ENCODE assay signal across 28 cellular contexts in genomic region chr2:74183878-74184277, GRCh38. TPM values are rescaled to one million over a fixed set of nuclear protein-coding genes. Genes with fewer than 3 reads are reported as not detected.
DNase-seq lines count a peak whose midpoint lies in the region; ATAC-seq and TF ChIP-seq lines count a peak whose summit lies in the region.
"Had no signal": no experiment of that assay in that cellular context is flagged by ENCODE, and none has a peak within 500 bp of the region (broad histone marks: within the 10 kb centered on the region; RNA-seq: fewer than 3 reads in every experiment).

No MANE protein-coding gene starts in this region.

- peak overlapping the region; percentile 90 to 92 for H3K27ac Mint-ChIP-seq in natural killer cell treated with Interleukin-12 subunit alpha and Interleukin-12 subunit beta and Interleukin-15 and Interleukin-18, amount 100 ng/mL, for 72 hours
- H3K27ac Mint-ChIP-seq in natural killer cell (no peak overlapping the region), glutamatergic neuron (ENCODE audit: unreplicated experiment) (peak overlapping the region; percentile 40)
- H3K27ac Mint-ChIP-seq: activated CD8-positive, alpha-beta T cell treated with anti-CD3 and anti-CD28 coated beads, Interleukin-2, amount 10 ng/mL, durations not matched to agents 7 days and 5 days; brain; nephron had no signal

- intact Hi-C loops in natural killer cell (cut with micrococcal nuclease) (no loop called here), OCI-LY7 (cut with micrococcal nuclease; ENCODE audit: unreplicated experiment) (no loop called here), left cardiac atrium (cut with DNase I) (no loop called here)

- H3K79me2 ChIP-seq in OCI-LY7 (ENCODE audit: insufficient read depth, low read depth, low read length) = peaks cover 8% of the 10 kb centered on the region; the same call in 1 of the 2 replicates

- peaks cover 44 to 45% of the 10 kb centered on the region in 2 donors for H3K4me1 Mint-ChIP-seq in natural killer cell treated with Interleukin-12 subunit alpha and Interleukin-12 subunit beta and Interleukin-15 and Interleukin-18, amount 100 ng/mL, for 72 hours (ENCODE audit: low read depth in 2 of 2)
- H3K4me1 Mint-ChIP-seq in natural killer cell (peaks cover 0 to 5% of the 10 kb centered on the region in 2 donors), glutamatergic neuron (ENCODE audit: low read depth, unreplicated experiment) (peaks cover 11% of the 10 kb centered on the region)
- H3K4me1 Mint-ChIP-seq: nephron had no signal

- no peaks in the 10 kb centered on the region for H4K20me1 ChIP-seq in OCI-LY7 (ENCODE audit: insufficient read depth, low read length)

- peaks cover 78% of the 10 kb centered on the region for H3K4me1 ChIP-seq in OCI-LY7 (ENCODE audit: insufficient read depth, low read length, poor library complexity, severe bottlenecking)

- ATAC-seq in natural killer cell treated with Interleukin-12 subunit alpha and Interleukin-12 subunit beta and Interleukin-15 and Interleukin-18, amount 100 ng/mL, for 72 hours = no peak
- no peak for ATAC-seq in natural killer cell
- no peak for ATAC-seq in HG03521 (IDR thresholded peaks at IDR 0.05; ENCODE audit: unreplicated experiment)
- ATAC-seq in left cardiac atrium = no peak
- ATAC-seq: activated CD4-positive, CD25-positive, alpha-beta regulatory T cell treated with anti-CD3 and anti-CD28 coated beads, Interleukin-2, amount 50 U/mL, for 24 hours; activated CD8-positive, alpha-beta T cell treated with anti-CD3 and anti-CD28 coated beads, Interleukin-2, amount 10 ng/mL, durations not matched to agents 7 days and 5 days had no signal

- peak overlapping the region; percentile 42 for H3K4me3 Mint-ChIP-seq in natural killer cell treated with Interleukin-12 subunit alpha and Interleukin-12 subunit beta and Interleukin-15 and Interleukin-18, amount 100 ng/mL, for 72 hours
- H3K4me3 Mint-ChIP-seq in natural killer cell (no peak overlapping the region), glutamatergic neuron (ENCODE audit: unreplicated experiment) (no peak overlapping the region)
- H3K4me3 Mint-ChIP-seq: activated CD8-positive, alpha-beta T cell treated with anti-CD3 and anti-CD28 coated beads, Interleukin-2, amount 10 ng/mL, durations not matched to agents 7 days and 5 days; brain; nephron had no signal

- TF ChIP-seq CTCF in natural killer cell (IDR thresholded peaks at IDR 0.05) (no peak), OCI-LY7 (conservative IDR thresholded peaks at IDR 0.05; ENCODE audit: low read length) (no peak), glutamatergic neuron (IDR thresholded peaks at IDR 0.05; ENCODE audit: partially characterized antibody, unreplicated experiment) (no peak)

- H3K36me3 ChIP-seq in OCI-LY7 (ENCODE audit: insufficient read depth, low read length) = no peaks in the 10 kb centered on the region
- H3K36me3 ChIP-seq: adrenal gland, Peyer's patch, transverse colon had no signal

- no peaks in the 10 kb centered on the region; the same call in 1 of the 2 replicates for H3K9me3 ChIP-seq in OCI-LY7 (ENCODE audit: low read length)
- H3K9me3 ChIP-seq: adrenal gland, Peyer's patch, transverse colon had no signal

- no peaks in the 10 kb centered on the region for H3K9me3 Mint-ChIP-seq in natural killer cell treated with Interleukin-12 subunit alpha and Interleukin-12 subunit beta and Interleukin-15 and Interleukin-18, amount 100 ng/mL, for 72 hours
- no peaks in the 10 kb centered on the region for H3K9me3 Mint-ChIP-seq in natural killer cell
- peaks cover 7% of the 10 kb centered on the region for H3K9me3 Mint-ChIP-seq in glutamatergic neuron (ENCODE audit: unreplicated experiment)
- H3K9me3 Mint-ChIP-seq: brain, nephron had no signal

- H3K4me3 ChIP-seq in OCI-LY7 (ENCODE audit: low read depth, low read length, poor library complexity, severe bottlenecking) = no peak overlapping the region
- H3K4me3 ChIP-seq: adrenal gland, GM23248, Peyer's patch, skin epidermis, transverse colon had no signal

- H2AFZ ChIP-seq in OCI-LY7 (ENCODE audit: low read length) = peak overlapping the region; percentile 56
- H2AFZ ChIP-seq: GM23248 had no signal

- POLR2A ChIA-PET in OCI-LY7 (lab: Charles Lee) = interaction anchor here (0.6 to 2.6 kb wide), 7 partner anchors 8 to 37 kb away, joined by 3 to 20 read pairs (median 4); partner anchors contain the start of gene MTHFD2

- H3K9me2 ChIP-seq in OCI-LY7 (ENCODE audit: insufficient read depth, low read length) = no peaks in the 10 kb centered on the region

- BruUV-seq in OCI-LY7 (replicated peaks; lab: Mats Ljungman, UMichigan) = no TSS peak

- H3K27me3 Mint-ChIP-seq in natural killer cell treated with Interleukin-12 subunit alpha and Interleukin-12 subunit beta and Interleukin-15 and Interleukin-18, amount 100 ng/mL, for 72 hours = no peaks in the 10 kb centered on the region
- no peaks in the 10 kb centered on the region for H3K27me3 Mint-ChIP-seq in natural killer cell (ENCODE audit: low read depth in 2 of 2)
- peaks cover 7% of the 10 kb centered on the region for H3K27me3 Mint-ChIP-seq in glutamatergic neuron (ENCODE audit: unreplicated experiment)

- peak overlapping the region; percentile 13; the same call in 1 of the 2 replicates for H3K4me2 ChIP-seq in OCI-LY7 (ENCODE audit: low read length)

- CTCF ChIA-PET in OCI-LY7 (lab: Charles Lee; ENCODE audit: unreplicated experiment) = no interaction called here

- H3K36me3 Mint-ChIP-seq in natural killer cell treated with Interleukin-12 subunit alpha and Interleukin-12 subunit beta and Interleukin-15 and Interleukin-18, amount 100 ng/mL, for 72 hours = peaks cover 5% of the 10 kb centered on the region
- no peaks in the 10 kb centered on the region for H3K36me3 Mint-ChIP-seq in natural killer cell
- H3K36me3 Mint-ChIP-seq in glutamatergic neuron (ENCODE audit: unreplicated experiment) = no peaks in the 10 kb centered on the region
- H3K36me3 Mint-ChIP-seq: brain had no signal

- no peak for DNase-seq in natural killer cell treated with Interleukin-12 subunit alpha and Interleukin-12 subunit beta and Interleukin-15 and Interleukin-18, amount 100 ng/mL, for 72 hours (ENCODE audit: low spot score)
- DNase-seq in natural killer cell (no peak), OCI-LY7 (ENCODE audit: low spot score) (peak; percentile 30), glutamatergic neuron (no peak), left cardiac atrium (no peak), glomerular visceral epithelial cell (ENCODE audit: extremely low spot score) (no peak)
- DNase-seq: ACHN; activated CD8-positive, alpha-beta T cell treated with anti-CD3 and anti-CD28 coated beads, Interleukin-2, amount 10 ng/mL, durations not matched to agents 7 days and 5 days; activated gamma-delta T cell treated with Interleukin-2 at 50 U/mL for 16 hours; cerebellar nuclear complex; DND-41; GM23248; IMR-90; midbrain; NCI-H1105; NCI-H187 treated with DMSO at 0.1 percent for 48 hours; NCI-H524 treated with DMSO at 0.1 percent for 48 hours; NK-92 treated with Interleukin-12 subunit alpha and Interleukin-12 subunit beta, amount 100 ng/mL, for 24 hours; Peyer's patch; SIG-M5; stimulated activated CD4-positive, alpha-beta T cell treated with anti-CD3 and anti-CD28 coated beads, Interleukin-1b, Interleukin-23, amount 100 ng/mL, for 48 hours; transverse colon had no signal

- peak overlapping the region; percentile 79 for H3K27ac ChIP-seq in OCI-LY7 (ENCODE audit: low read depth, low read length, poor library complexity, severe bottlenecking)
- H3K27ac ChIP-seq: adrenal gland, GM23248, Peyer's patch, transverse colon had no signal

RNA-seq across cellular contexts. Expression of gene MOB1A, which starts 5.2 kb away (rescaled TPM):
- 100 to 1,000 TPM; 167 to 228 TPM for total RNA-seq in natural killer cell treated with Interleukin-12 subunit alpha and Interleukin-12 subunit beta and Interleukin-15 and Interleukin-18, amount 100 ng/mL, for 72 hours
- total RNA-seq in natural killer cell (100 to 1,000 TPM; 211 to 239 (median 222) TPM), OCI-LY7 (2022) (144 and 149 TPM in 2 replicates), glutamatergic neuron (ENCODE audit: unreplicated experiment) (60.5 TPM), left cardiac atrium (10 to 100 TPM; 67.4 to 79.7 TPM)
- 79.1 and 110 TPM in 2 replicates for total RNA-seq in OCI-LY7 (2014; rRNA removed; shearing (Covaris generic))

RNA-seq across cellular contexts. Expression of gene MTHFD2, which starts 14.5 kb away (rescaled TPM):
- total RNA-seq in natural killer cell treated with Interleukin-12 subunit alpha and Interleukin-12 subunit beta and Interleukin-15 and Interleukin-18, amount 100 ng/mL, for 72 hours = 100 to 1,000 TPM; 384 to 480 TPM
- total RNA-seq in natural killer cell (10 to 100 TPM; 28.7 to 41.1 (median 40.5) TPM), OCI-LY7 (2022) (365 and 375 TPM in 2 replicates), glutamatergic neuron (ENCODE audit: unreplicated experiment) (293 TPM), left cardiac atrium (10 to 100 TPM; 21.8 to 33.0 TPM)
- 220 and 250 TPM in 2 replicates for total RNA-seq in OCI-LY7 (2014; rRNA removed; shearing (Covaris generic))

RNA-seq across cellular contexts. Expression of gene BOLA3, which starts 36.2 kb away (rescaled TPM):
- total RNA-seq in natural killer cell treated with Interleukin-12 subunit alpha and Interleukin-12 subunit beta and Interleukin-15 and Interleukin-18, amount 100 ng/mL, for 72 hours = 10 to 100 TPM; 68.0 to 72.5 TPM
- total RNA-seq in natural killer cell (10 to 100 TPM in 2 of 3 donors, 1 to 10 TPM in 1; 8.1 to 13.8 (median 11.9) TPM), OCI-LY7 (2022) (48.3 and 53.3 TPM in 2 replicates), glutamatergic neuron (ENCODE audit: unreplicated experiment) (17.7 TPM), left cardiac atrium (100 to 1,000 TPM in 1 of 2 donors, 10 to 100 TPM in 1; 91.6 to 102 TPM)
- 33.6 and 45.8 TPM in 2 replicates for total RNA-seq in OCI-LY7 (2014; rRNA removed; shearing (Covaris generic))

Comparison
In these comparisons a context has a peak if more than half of its experiments do, and no peak if none do; other contexts are left out.
1. H3K27ac Mint-ChIP-seq: peak in natural killer cell treated with Interleukin-12 subunit alpha and Interleukin-12 subunit beta and Interleukin-15 and Interleukin-18, amount 100 ng/mL, for 72 hours (2 of 2) and glutamatergic neuron (single experiment); none in natural killer cell (0 of 2).